ENCODE assay signal across 27 cellular contexts in the genomic region with DNA sequence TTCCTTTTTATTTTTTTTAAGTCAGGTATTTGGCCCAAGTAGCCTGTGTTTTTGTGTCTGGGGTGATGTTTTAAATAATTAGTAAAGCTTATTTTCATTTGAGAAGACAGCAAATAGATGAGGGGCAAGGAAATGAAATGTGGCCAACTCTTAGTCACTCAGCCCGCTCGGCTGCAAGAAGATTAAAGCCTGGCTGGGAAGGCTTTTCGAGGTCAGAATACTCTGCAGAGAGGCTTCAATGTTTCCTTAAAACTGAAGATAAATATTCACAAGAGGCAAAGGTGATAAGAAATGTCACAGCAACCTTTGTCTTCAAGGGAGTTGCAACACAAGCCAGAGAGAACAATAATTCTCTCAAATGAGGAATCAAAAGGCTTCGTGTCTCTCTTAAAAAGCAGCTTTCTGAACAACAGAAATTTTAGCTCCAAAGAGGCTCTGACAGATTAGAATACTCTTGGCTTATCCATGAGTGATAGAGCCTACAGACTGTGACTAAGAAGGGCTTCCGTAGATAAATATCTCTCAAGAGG.
DNase-seq lines count a peak whose midpoint lies in the region; ATAC-seq, FAIRE-seq and TF ChIP-seq lines count a peak whose summit lies in the region.
"Had no signal": no experiment of that assay in that cellular context is flagged by ENCODE, and none has a peak within 500 bp of the region (broad histone marks: within the 10 kb centered on the region; RNA-seq: fewer than 3 reads in every experiment).

No MANE protein-coding gene starts in this region.

- H3K4me3 ChIP-seq in HepG2 (replicated peaks in 1 of 3; ENCODE audit: insufficient read depth in 1 of 3, low read depth in 2 of 3, low read length in 3 of 3) = no peak overlapping the region
- H3K4me3 ChIP-seq: body of pancreas, gastroesophageal sphincter, lower lobe of right lung, spleen had no signal

- intact Hi-C loops in sciatic nerve (cut with DNase I) (no loop called here), HepG2 (cut with micrococcal nuclease; ENCODE audit: unreplicated experiment) (no loop called here)

- FAIRE-seq in HepG2 (lab: Jason Lieb, UNC) = no peak

- in situ Hi-C loops in HepG2 (cut with HindIII; ENCODE audit: extremely low pct_ligation_motif_present, low pct_unique_long_range_greater_than_20kb) = no loop called here

- H3K27ac ChIP-seq in HepG2 (ENCODE audit: extremely low read length, insufficient read depth, low read length) = no peak overlapping the region
- H3K27ac ChIP-seq: body of pancreas, lower lobe of right lung, spleen had no signal

- no peak overlapping the region for H2AFZ ChIP-seq in HepG2 (ENCODE audit: low read length)

- no peaks in the 10 kb centered on the region for H3K79me2 ChIP-seq in HepG2 (ENCODE audit: insufficient read depth, low read length)

- no peak for TF ChIP-seq POLR2A in HepG2 (IDR thresholded peaks at IDR 0.05; ENCODE audit: insufficient read depth in 1 of 2, low read depth in 2 of 2, low read length in 2 of 2)

- ATAC-seq in sciatic nerve (peak; percentile 41), HG03521 (IDR thresholded peaks at IDR 0.05; ENCODE audit: unreplicated experiment) (no peak), HepG2 (no peak), GM19452 (IDR thresholded peaks at IDR 0.05; ENCODE audit: unreplicated experiment) (no peak)
- ATAC-seq: activated CD4-positive, CD25-positive, alpha-beta regulatory T cell treated with anti-CD3 and anti-CD28 coated beads, Interleukin-2, amount 50 U/mL, for 24 hours; body of pancreas; gastroesophageal sphincter; HCT116; lower lobe of right lung had no signal

- no peak overlapping the region for H3K9ac ChIP-seq in HepG2 (ENCODE audit: insufficient read depth, low read depth, low read length)

- no peak for TF ChIP-seq RAD21 in HepG2 (CRISPR knock-in tag; IDR thresholded peaks at IDR 0.05)

- H3K4me2 ChIP-seq in HepG2 (ENCODE audit: low read depth, low read length) = no peak overlapping the region

- no peaks in the 10 kb centered on the region for H4K20me1 ChIP-seq in HepG2 (ENCODE audit: insufficient read depth, low read length)

- 22% methylated on average over 5 of the region's 5 CpGs for WGBS in HepG2 (ENCODE audit: low lambda C conversion rate)

- CTCF ChIA-PET in HepG2 (lab: Yijun Ruan, JAX; ENCODE audit: low intra/inter-chr PET ratio, low total read pairs) = no interaction called here

- TF ChIP-seq CTCF in HepG2 (CRISPR knock-in tag; IDR thresholded peaks at IDR 0.05) = no peak

- no TSS peak for BruUV-seq in HepG2 (replicated peaks; lab: Mats Ljungman, UMichigan)

- no peaks in the 10 kb centered on the region for H3K9me3 ChIP-seq in HepG2 (ENCODE audit: low read length)
- H3K9me3 ChIP-seq: body of pancreas, gastroesophageal sphincter, lower lobe of right lung, spleen had no signal

- no peak for TF ChIP-seq EP300 in HepG2 (IDR thresholded peaks at IDR 0.05; ENCODE audit: low read depth in 2 of 2, low read length in 2 of 2)
- no peak for TF ChIP-seq EP300 in HepG2 (CRISPR knock-in tag; IDR thresholded peaks at IDR 0.05; ENCODE audit: borderline replicate concordance)

- no peaks in the 10 kb centered on the region for H3K4me1 ChIP-seq in HepG2 (ENCODE audit: insufficient read depth, low read length)
- H3K4me1 ChIP-seq: body of pancreas, lower lobe of right lung, spleen had no signal

- no peaks in the 10 kb centered on the region for H3K36me3 ChIP-seq in HepG2 (replicated peaks in 1 of 2; ENCODE audit: control insufficient read depth in 1 of 2, insufficient read depth in 2 of 2, low read length in 2 of 2)
- H3K36me3 ChIP-seq: gastroesophageal sphincter, lower lobe of right lung, spleen had no signal

- POLR2A ChIA-PET in HepG2 (lab: Yijun Ruan, JAX) = no interaction called here

- DNase-seq in MV-4-11 (lab: John Stamatoyannopoulos, UW) (peak; percentile 8), amniotic epithelial cell (ENCODE audit: low read depth) (peak; percentile 55), iris pigment epithelial cell (ENCODE audit: low read depth) (peak; percentile 45), sciatic nerve (ENCODE audit: low spot score) (no peak), cerebellar nuclear complex (lab: John Stamatoyannopoulos, UW) (no peak), HepG2 (ENCODE audit: low spot score) (no peak)
- DNase-seq: activated CD4-positive, alpha-beta memory T cell treated with anti-CD3 and anti-CD28 coated beads, Interleukin-2, amount 10 ng/mL, durations not matched to agents 7 days and 5 days; activated naive CD8-positive, alpha-beta T cell treated with anti-CD3 and anti-CD28 coated beads, Interleukin-2, amount 10 ng/mL, durations not matched to agents 7 days and 5 days; body of pancreas; C1 segment of cervical spinal cord; effector CD8-positive, alpha-beta T cell; islet precursor cell; lower lobe of right lung; NCI-H1092; NCI-H2029 treated with DMSO at 0.1 percent for 48 hours; NCI-H345; nucleus accumbens; spleen; stimulated activated CD4-positive, alpha-beta T cell treated with anti-CD3 and anti-CD28 coated beads, Interleukin-4, amount 100 ng/mL, for 1 hour; stimulated activated naive CD4-positive, alpha-beta T cell; SW 1271; T1000 had no signal

- peaks cover 2 to 14% of the 10 kb centered on the region in 2 experiments; a peak in 4 of 5 replicates for H3K27me3 ChIP-seq in HepG2 (ENCODE audit: control insufficient read depth in 1 of 2, insufficient read depth in 2 of 2, low read length in 2 of 2)
- H3K27me3 ChIP-seq: body of pancreas, gastroesophageal sphincter, spleen had no signal

TF ChIP-seq in HepG2, 621 proteins besides CTCF, POLR2A, EP300 and RAD21:
- TF ChIP-seq ZSCAN25 (CRISPR knock-in tag; IDR thresholded peaks at IDR 0.05) = no peak
- TF ChIP-seq, protein P1, sequence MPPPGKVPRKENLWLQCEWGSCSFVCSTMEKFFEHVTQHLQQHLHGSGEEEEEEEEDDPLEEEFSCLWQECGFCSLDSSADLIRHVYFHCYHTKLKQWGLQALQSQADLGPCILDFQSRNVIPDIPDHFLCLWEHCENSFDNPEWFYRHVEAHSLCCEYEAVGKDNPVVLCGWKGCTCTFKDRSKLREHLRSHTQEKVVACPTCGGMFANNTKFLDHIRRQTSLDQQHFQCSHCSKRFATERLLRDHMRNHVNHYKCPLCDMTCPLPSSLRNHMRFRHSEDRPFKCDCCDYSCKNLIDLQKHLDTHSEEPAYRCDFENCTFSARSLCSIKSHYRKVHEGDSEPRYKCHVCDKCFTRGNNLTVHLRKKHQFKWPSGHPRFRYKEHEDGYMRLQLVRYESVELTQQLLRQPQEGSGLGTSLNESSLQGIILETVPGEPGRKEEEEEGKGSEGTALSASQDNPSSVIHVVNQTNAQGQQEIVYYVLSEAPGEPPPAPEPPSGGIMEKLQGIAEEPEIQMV (CRISPR knock-in tag; IDR thresholded peaks at IDR 0.05; ENCODE audit: low read depth) = no peak
- TF ChIP-seq NFYB (CRISPR knock-in tag; IDR thresholded peaks at IDR 0.05) = no peak
- no peak for TF ChIP-seq NAIF1 (CRISPR knock-in tag; IDR thresholded peaks at IDR 0.05; ENCODE audit: borderline replicate concordance)
- no peak for TF ChIP-seq GLI4 (CRISPR knock-in tag; IDR thresholded peaks at IDR 0.05; ENCODE audit: borderline replicate concordance)
- TF ChIP-seq MTF1 (CRISPR knock-in tag; IDR thresholded peaks at IDR 0.05) = no peak
- TF ChIP-seq SKI (IDR thresholded peaks at IDR 0.05; ENCODE audit: partially characterized antibody) = no peak

Comparison
In these comparisons a context has a peak if more than half of its experiments do, and no peak if none do; other contexts are left out.
1. DNase-seq: peak in MV-4-11 (single experiment), amniotic epithelial cell (single experiment) and iris pigment epithelial cell (single experiment); none in sciatic nerve (single experiment), cerebellar nuclear complex (0 of 2) and HepG2 (single experiment).